Comparison of ENCODE assay signal across 23 cellular contexts in genomic region chr20:33926425-33926824, GRCh38.
"Had no signal": no experiment of that assay in that cellular context is flagged by ENCODE, and none has a peak within 500 bp of the region (broad histone marks: within the 10 kb centered on the region; RNA-seq: fewer than 3 reads in every experiment).

No MANE protein-coding gene starts in this region.

- H3K4me3 Mint-ChIP-seq: activated B cell treated with CpG ODN at 0.5 μM for 24 hours; activated CD4-positive, alpha-beta T cell treated with anti-CD3 and anti-CD28 coated beads for 36 hours; activated naive CD8-positive, alpha-beta T cell treated with anti-CD3 and anti-CD28 coated beads for 36 hours; activated T-cell treated with anti-CD3 and anti-CD28 coated beads, Interleukin-2, amount 50 U/mL, for 4 hours; naive B cell; neural crest cell; type B pancreatic cell had no signal

- H3K36me3 ChIP-seq: cardiac muscle cell, heart right ventricle, lower lobe of right lung, sigmoid colon, vagina had no signal

- H3K27me3 Mint-ChIP-seq: activated CD4-positive, alpha-beta T cell treated with anti-CD3 and anti-CD28 coated beads for 36 hours; activated naive CD8-positive, alpha-beta T cell treated with anti-CD3 and anti-CD28 coated beads for 36 hours had no signal

- H3K27ac ChIP-seq: cardiac muscle cell, heart right ventricle, lower lobe of right lung, sigmoid colon, testis, vagina had no signal

- H3K27me3 ChIP-seq: cardiac muscle cell, heart right ventricle, sigmoid colon, testis, vagina had no signal

- H3K4me1 ChIP-seq: heart right ventricle, lower lobe of right lung, sigmoid colon, testis, vagina had no signal

- FAIRE-seq: endometrium, kidney, TTC549 had no signal

- H3K9me3 Mint-ChIP-seq: activated B cell treated with CpG ODN at 0.5 μM for 24 hours; activated naive CD8-positive, alpha-beta T cell treated with anti-CD3 and anti-CD28 coated beads for 36 hours; activated T-cell treated with anti-CD3 and anti-CD28 coated beads, Interleukin-2, amount 50 U/mL, for 4 hours; neural crest cell; type B pancreatic cell had no signal

- H3K4me1 Mint-ChIP-seq: activated B cell treated with CpG ODN at 0.5 μM for 24 hours; activated CD4-positive, alpha-beta T cell treated with anti-CD3 and anti-CD28 coated beads for 36 hours; activated naive CD8-positive, alpha-beta T cell treated with anti-CD3 and anti-CD28 coated beads for 36 hours; naive B cell; neural crest cell had no signal

- H3K27ac Mint-ChIP-seq: activated B cell treated with CpG ODN at 0.5 μM for 24 hours; activated CD4-positive, alpha-beta T cell treated with anti-CD3 and anti-CD28 coated beads for 36 hours; activated naive CD8-positive, alpha-beta T cell treated with anti-CD3 and anti-CD28 coated beads for 36 hours; naive B cell; type B pancreatic cell had no signal

- H3K4me3 ChIP-seq: cardiac muscle cell, heart right ventricle, lower lobe of right lung, sigmoid colon, testis, vagina had no signal

- H3K36me3 Mint-ChIP-seq: activated naive CD8-positive, alpha-beta T cell treated with anti-CD3 and anti-CD28 coated beads for 36 hours; naive B cell; type B pancreatic cell had no signal

- DNase-seq: activated B cell treated with CpG ODN at 0.5 μM for 24 hours; activated CD4-positive, alpha-beta T cell treated with anti-CD3 and anti-CD28 coated beads for 36 hours; activated CD4-positive, alpha-beta T cell treated with anti-CD3 and anti-CD28 coated beads, Interleukin-2, amount 50 U/mL, for 48 hours; activated CD8-positive, alpha-beta memory T cell treated with anti-CD3 and anti-CD28 coated beads, Interleukin-2, amount 50 U/mL, for 48 hours; activated naive CD4-positive, alpha-beta T cell treated with Interleukin-2 at 50 U/mL for 16 hours; activated naive CD8-positive, alpha-beta T cell treated with anti-CD3 and anti-CD28 coated beads for 36 hours; activated T-cell treated with anti-CD3 and anti-CD28 coated beads, Interleukin-2, amount 50 U/mL, for 4 hours; heart right ventricle; kidney; lower lobe of right lung; naive B cell; occipital lobe; posterior cingulate gyrus; sigmoid colon; stimulated activated CD4-positive, alpha-beta T cell treated with anti-CD3 and anti-CD28 coated beads, Interleukin-4, amount 100 ng/mL, for 1 hour; stimulated activated naive CD4-positive, alpha-beta T cell; testis had no signal

- H3K9me3 ChIP-seq: heart right ventricle, lower lobe of right lung, sigmoid colon, testis, vagina had no signal
